Comparison of ENCODE assay signal across 1 cellular context in the genomic region with DNA sequence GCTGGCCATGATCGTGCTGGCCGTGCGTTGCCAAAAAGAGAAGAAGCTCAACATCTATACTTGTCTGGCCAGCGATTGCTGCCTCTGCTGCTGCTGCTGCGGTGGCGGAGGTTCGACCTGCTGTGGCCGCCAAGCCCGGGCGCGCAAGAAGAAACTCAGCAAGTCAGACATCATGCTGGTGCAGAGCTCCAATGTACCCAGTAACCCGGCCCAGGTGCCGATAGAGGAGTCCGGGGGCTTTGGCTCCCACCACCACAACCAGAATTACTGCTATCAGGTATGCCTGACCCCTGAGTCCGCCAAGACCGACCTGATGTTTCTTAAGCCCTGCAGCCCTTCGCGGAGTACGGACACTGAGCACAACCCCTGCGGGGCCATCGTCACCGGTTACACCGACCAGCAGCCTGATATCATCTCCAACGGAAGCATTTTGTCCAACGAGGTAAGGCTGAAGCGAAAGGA.
TF ChIP-seq lines count a peak whose summit lies in the region.

No MANE protein-coding gene starts in this region.

TF ChIP-seq in K562, 482 proteins besides CTCF, POLR2A, EP300 and RAD21 (continued from another document):
- TF ChIP-seq ZNF584 (CRISPR knock-in tag; IDR thresholded peaks at IDR 0.05; ENCODE audit: low read depth) (no peak), RFX1 (IDR thresholded peaks at IDR 0.05) (no peak), ZNF408 (CRISPR knock-in tag; IDR thresholded peaks at IDR 0.05; ENCODE audit: low read depth) (no peak), CBX2 (IDR thresholded peaks at IDR 0.05; ENCODE audit: insufficient read depth, low read length, poor library complexity, severe bottlenecking) (no peak), FOXP1 (CRISPR knock-in tag; IDR thresholded peaks at IDR 0.05) (no peak)
- TF ChIP-seq, protein P1, sequence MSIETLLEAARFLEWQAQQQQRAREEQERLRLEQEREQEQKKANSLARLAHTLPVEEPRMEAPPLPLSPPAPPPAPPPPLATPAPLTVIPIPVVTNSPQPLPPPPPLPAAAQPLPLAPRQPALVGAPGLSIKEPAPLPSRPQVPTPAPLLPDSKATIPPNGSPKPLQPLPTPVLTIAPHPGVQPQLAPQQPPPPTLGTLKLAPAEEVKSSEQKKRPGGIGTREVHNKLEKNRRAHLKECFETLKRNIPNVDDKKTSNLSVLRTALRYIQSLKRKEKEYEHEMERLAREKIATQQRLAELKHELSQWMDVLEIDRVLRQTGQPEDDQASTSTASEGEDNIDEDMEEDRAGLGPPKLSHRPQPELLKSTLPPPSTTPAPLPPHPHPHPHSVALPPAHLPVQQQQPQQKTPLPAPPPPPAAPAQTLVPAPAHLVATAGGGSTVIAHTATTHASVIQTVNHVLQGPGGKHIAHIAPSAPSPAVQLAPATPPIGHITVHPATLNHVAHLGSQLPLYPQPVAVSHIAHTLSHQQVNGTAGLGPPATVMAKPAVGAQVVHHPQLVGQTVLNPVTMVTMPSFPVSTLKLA (conservative IDR thresholded peaks at IDR 0.05) = no peak
- TF ChIP-seq, protein P2, sequence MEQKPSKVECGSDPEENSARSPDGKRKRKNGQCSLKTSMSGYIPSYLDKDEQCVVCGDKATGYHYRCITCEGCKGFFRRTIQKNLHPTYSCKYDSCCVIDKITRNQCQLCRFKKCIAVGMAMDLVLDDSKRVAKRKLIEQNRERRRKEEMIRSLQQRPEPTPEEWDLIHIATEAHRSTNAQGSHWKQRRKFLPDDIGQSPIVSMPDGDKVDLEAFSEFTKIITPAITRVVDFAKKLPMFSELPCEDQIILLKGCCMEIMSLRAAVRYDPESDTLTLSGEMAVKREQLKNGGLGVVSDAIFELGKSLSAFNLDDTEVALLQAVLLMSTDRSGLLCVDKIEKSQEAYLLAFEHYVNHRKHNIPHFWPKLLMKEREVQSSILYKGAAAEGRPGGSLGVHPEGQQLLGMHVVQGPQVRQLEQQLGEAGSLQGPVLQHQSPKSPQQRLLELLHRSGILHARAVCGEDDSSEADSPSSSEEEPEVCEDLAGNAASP (IDR thresholded peaks at IDR 0.05) = no peak
